10 cellular contexts compared by ENCODE assay signal in the genomic region with DNA sequence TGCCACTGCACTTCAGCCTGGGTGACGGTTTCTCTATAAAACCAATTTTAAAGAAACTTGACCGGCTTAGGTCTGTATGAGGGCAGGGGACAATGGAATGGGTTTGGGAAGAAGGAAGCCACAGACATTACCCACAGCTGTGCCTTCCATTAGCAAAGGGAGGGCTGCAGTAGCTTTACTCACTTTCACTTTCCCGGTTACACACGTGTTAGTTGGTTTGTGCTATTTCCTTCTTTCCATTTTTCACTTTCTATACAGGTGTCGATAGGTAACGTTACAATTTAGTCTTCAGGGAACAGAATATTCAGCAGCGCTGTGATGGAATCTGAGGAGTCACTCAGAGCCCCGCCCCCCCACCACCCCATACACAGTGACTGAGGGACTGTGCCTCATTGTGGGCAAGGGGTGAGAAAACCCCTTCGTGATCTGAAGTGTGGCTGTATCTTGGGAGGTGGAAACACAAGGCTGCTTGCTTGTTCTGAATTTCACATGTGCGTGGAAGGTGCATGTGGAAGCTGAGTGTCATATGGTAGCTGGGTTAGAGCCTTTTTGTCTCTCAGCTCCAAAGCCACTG. TPM values are rescaled to one million over a fixed set of nuclear protein-coding genes. Genes with fewer than 3 reads are reported as not detected.
A peak's percentile ranks its signal among the peaks of the same experiment; 100 is the strongest.
DNase-seq lines count a peak whose midpoint lies in the region; ATAC-seq and TF ChIP-seq lines count a peak whose summit lies in the region.
"Had no signal": no experiment of that assay in that cellular context is flagged by ENCODE, and none has a peak within 500 bp of the region (broad histone marks: within the 10 kb centered on the region; RNA-seq: fewer than 3 reads in every experiment).

No MANE protein-coding gene starts in this region.

- H3K27me3 Mint-ChIP-seq in CD8-positive, alpha-beta T cell (ENCODE audit: low read depth) = peaks cover 20% of the 10 kb centered on the region

- H3K4me3 ChIP-seq in CD8-positive, alpha-beta T cell (ENCODE audit: low read depth, low read length) = peak overlapping the region; percentile 42
- peak overlapping the region; percentile 26 for H3K4me3 ChIP-seq in Jurkat, Clone E6-1 (ENCODE audit: low read length)
- H3K4me3 ChIP-seq: adrenal gland had no signal

- POLR2A ChIA-PET in CD8-positive, alpha-beta T cell (lab: Charles Lee) = interaction anchor here (1.3 kb wide), 1 partner anchor 593 kb away, joined by 3 read pairs; no protein-coding TSS in a partner anchor

- H3K27ac ChIP-seq in CD8-positive, alpha-beta T cell (ENCODE audit: low read depth, low read length) = no peak overlapping the region
- H3K27ac ChIP-seq: adrenal gland had no signal

- in situ Hi-C loops in GM13976 (cut with MboI; ENCODE audit: low sequenced_read_pairs, unreplicated experiment) (no loop called here), ACHN (cut with HindIII; ENCODE audit: low pct_ligation_motif_present, low pct_unique_long_range_greater_than_20kb, low sequenced_read_pairs) (no loop called here)

- peaks cover 4% of the 10 kb centered on the region for H3K27me3 ChIP-seq in CD8-positive, alpha-beta T cell (ENCODE audit: insufficient read depth, low read length)
- H3K27me3 ChIP-seq: adrenal gland had no signal

- no peaks in the 10 kb centered on the region for H3K36me3 Mint-ChIP-seq in CD8-positive, alpha-beta T cell

- H3K27ac Mint-ChIP-seq in CD8-positive, alpha-beta T cell = no peak overlapping the region

- ATAC-seq in CD8-positive, alpha-beta T cell = peak; percentile 55
- ATAC-seq in GM19043 (IDR thresholded peaks at IDR 0.05; ENCODE audit: low read depth, unreplicated experiment) = peak; percentile 44

- TF ChIP-seq CTCF in CD8-positive, alpha-beta T cell (IDR thresholded peaks at IDR 0.05) = no peak
- TF ChIP-seq CTCF in GM13976 (IDR thresholded peaks at IDR 0.05; ENCODE audit: borderline replicate concordance, control extremely low read depth, extremely low read depth, insufficient read depth, missing control alignments) = no peak

- no peaks in the 10 kb centered on the region for H3K9me3 ChIP-seq in CD8-positive, alpha-beta T cell (ENCODE audit: low read length)
- H3K9me3 ChIP-seq: adrenal gland had no signal

- CTCF ChIA-PET in CD8-positive, alpha-beta T cell (lab: Charles Lee) = interaction anchor here (0.6 to 2.0 kb wide), 3 partner anchors 10 to 18 kb away, joined by 3 to 11 read pairs (median 3); no protein-coding TSS in a partner anchor

- H3K4me3 Mint-ChIP-seq in CD8-positive, alpha-beta T cell = peak overlapping the region; percentile 63

- H3K36me3 ChIP-seq in CD8-positive, alpha-beta T cell (ENCODE audit: insufficient read depth, low read length) = no peaks in the 10 kb centered on the region
- H3K36me3 ChIP-seq: adrenal gland had no signal

- H3K9me3 Mint-ChIP-seq in CD8-positive, alpha-beta T cell = no peaks in the 10 kb centered on the region

- peaks cover 9% of the 10 kb centered on the region for H3K4me1 Mint-ChIP-seq in CD8-positive, alpha-beta T cell (ENCODE audit: low read depth)

- intact Hi-C loops in CD8-positive, alpha-beta T cell (cut with DNase I, micrococcal nuclease) = no loop called here

- peaks cover 15% of the 10 kb centered on the region for H3K4me1 ChIP-seq in CD8-positive, alpha-beta T cell (ENCODE audit: insufficient read depth, low read length)

- DNase-seq in CD8-positive, alpha-beta T cell = peak in 1 of 7 experiments; percentile 35
- DNase-seq in Jurkat, Clone E6-1 (ENCODE audit: low read depth, low spot score) = peak; percentile 17
- DNase-seq in myocyte (ENCODE audit: low read depth) = peak; percentile 28
- no peak for DNase-seq in dedifferentiated amniotic fluid mesenchymal stem cell (ENCODE audit: extremely low spot score)
- DNase-seq in kidney tubule cell (ENCODE audit: low spot score) = no peak
- DNase-seq in GM13976 (ENCODE audit: low spot score) = no peak
- DNase-seq in ACHN = no peak
- DNase-seq: adrenal gland, NCI-H510A treated with DMSO at 0.1 percent for 48 hours had no signal

RNA-seq across cellular contexts. Expression of gene RPL32, which starts 44.8 kb away (rescaled TPM):
- 1,000 to 10,000 TPM; 4,188 to 4,224 TPM for total RNA-seq in CD8-positive, alpha-beta T cell
- 4,911 TPM for polyA plus RNA-seq in Jurkat, Clone E6-1 (2012; ENCODE audit: insufficient read depth, insufficient read length)
- total RNA-seq in myocyte = 456 and 1,124 TPM in 2 replicates
- 1,975 TPM for polyA plus RNA-seq in myocyte (2012)

Comparison
In these comparisons a context has a peak if more than half of its experiments do, and no peak if none do; other contexts are left out.
1. DNase-seq: peak in Jurkat, Clone E6-1 (single experiment) and myocyte (single experiment); none in dedifferentiated amniotic fluid mesenchymal stem cell (single experiment), kidney tubule cell (single experiment), GM13976 (single experiment) and ACHN (single experiment).